In the genomic region with DNA sequence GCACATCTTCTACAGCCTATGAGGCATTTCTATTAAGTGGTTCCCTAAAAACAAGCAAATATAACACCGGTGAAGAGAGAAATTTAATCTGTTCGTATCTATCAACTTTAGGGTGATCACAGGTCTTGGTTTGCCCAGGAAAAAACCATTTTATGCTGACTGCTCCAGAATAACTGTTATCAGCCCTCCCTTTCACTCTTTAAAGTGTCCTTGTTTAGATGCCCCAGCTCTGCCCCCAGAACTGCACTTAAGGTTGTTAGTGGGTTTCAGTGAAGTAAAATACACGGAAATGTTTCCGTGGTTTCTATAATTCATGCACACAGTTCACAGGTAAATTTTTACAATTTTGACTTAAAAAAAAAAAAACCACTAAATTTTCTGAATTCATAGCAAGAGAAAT, we compare ENCODE assay signal across 23 cellular contexts.
A peak's percentile ranks its signal among the peaks of the same experiment; 100 is the strongest.
DNase-seq lines count a peak whose midpoint lies in the region; ATAC-seq and TF ChIP-seq lines count a peak whose summit lies in the region.
"Had no signal": no experiment of that assay in that cellular context is flagged by ENCODE, and none has a peak within 500 bp of the region (broad histone marks: within the 10 kb centered on the region; RNA-seq: fewer than 3 reads in every experiment).

No MANE protein-coding gene starts in this region.

- no peak for DNase-seq in activated T-cell treated with anti-CD3 and anti-CD28 coated beads, Interleukin-2, amount 50 U/mL, for 72 hours
- DNase-seq in activated T-cell treated with anti-CD3 and anti-CD28 coated beads, Interleukin-2, amount 50 U/mL, for 48 hours = no peak
- DNase-seq in DND-41 (peak; percentile 14), OCI-M1 (lab: John Stamatoyannopoulos, UW) (peak; percentile 87), erythroblast (lab: John Stamatoyannopoulos, UW) (peak; percentile 11 to 22), NCI-H82 (lab: John Stamatoyannopoulos, UW) (no peak), NCI-H774 (lab: John Stamatoyannopoulos, UW) (no peak)
- no peak for DNase-seq in activated CD4-positive, alpha-beta memory T cell treated with anti-CD3 and anti-CD28 coated beads for 36 hours
- DNase-seq: AML-193; CD4-positive, alpha-beta T cell; H7; Kasumi-1; MV-4-11; NCI-H1105; NCI-H146; NCI-H1930; NCI-H2107; NCI-H446; NCI-H524 treated with DMSO at 0.1 percent for 48 hours; SIG-M5 had no signal

- H3K4me2 ChIP-seq in DND-41 (ENCODE audit: insufficient read depth, low read length) = no peak overlapping the region
- H3K4me2 ChIP-seq: BLaER1 treated with 17β-estradiol and CSF1 and Interleukin-3, amounts not matched to agents 10 nM and 100 nM had no signal

- 0 out of 2 replicates have a peak, but pooled peaks cover 2% of the 10 kb centered on the region for H3K36me3 ChIP-seq in DND-41 (ENCODE audit: insufficient read depth, low read length)

- no peak overlapping the region for H3K4me3 Mint-ChIP-seq in activated T-cell treated with anti-CD3 and anti-CD28 coated beads, Interleukin-2, amount 50 U/mL, for 72 hours
- H3K4me3 Mint-ChIP-seq in activated CD4-positive, alpha-beta memory T cell treated with anti-CD3 and anti-CD28 coated beads for 36 hours = no peak overlapping the region
- H3K4me3 Mint-ChIP-seq: CD4-positive, alpha-beta T cell; IgD-negative memory B cell had no signal

- TF ChIP-seq POLR2A in erythroblast (IDR thresholded peaks at IDR 0.05; ENCODE audit: low read length) = no peak

- H3K27ac ChIP-seq in DND-41 (ENCODE audit: low read length) = peak overlapping the region; percentile 60
- H3K27ac ChIP-seq: BLaER1 treated with 17β-estradiol and CSF1 and Interleukin-3, amounts not matched to agents 10 nM and 100 nM; SK-N-MC had no signal

- peak overlapping the region; percentile 46 for H3K27ac Mint-ChIP-seq in activated T-cell treated with anti-CD3 and anti-CD28 coated beads, Interleukin-2, amount 50 U/mL, for 72 hours
- H3K27ac Mint-ChIP-seq in activated CD4-positive, alpha-beta memory T cell treated with anti-CD3 and anti-CD28 coated beads for 36 hours = no peak overlapping the region
- H3K27ac Mint-ChIP-seq: CD4-positive, alpha-beta T cell; IgD-negative memory B cell had no signal

- H3K4me1 ChIP-seq in DND-41 (ENCODE audit: insufficient read depth, low read length) = peaks cover 17% of the 10 kb centered on the region

- H4K20me1 ChIP-seq in DND-41 (ENCODE audit: insufficient read depth, low read length) = no peaks in the 10 kb centered on the region
- H4K20me1 ChIP-seq: BLaER1 treated with 17β-estradiol and CSF1 and Interleukin-3, amounts not matched to agents 10 nM and 100 nM had no signal

- H3K4me3 ChIP-seq in DND-41 (ENCODE audit: low read depth in 1 of 2, low read length in 2 of 2) = no peak overlapping the region
- H3K4me3 ChIP-seq: BLaER1 treated with 17β-estradiol and CSF1 and Interleukin-3, amounts not matched to agents 10 nM and 100 nM; SK-N-MC had no signal

- CTCF ChIA-PET in activated CD4-positive, alpha-beta memory T cell treated with anti-CD3 and anti-CD28 coated beads for 36 hours (lab: Charles Lee) = no interaction called here

- H3K9me3 ChIP-seq in DND-41 (ENCODE audit: insufficient read depth, low read length, severe bottlenecking) = no peaks in the 10 kb centered on the region

- H2AFZ ChIP-seq in DND-41 (ENCODE audit: low read depth, low read length) = no peak overlapping the region

- H3K27me3 Mint-ChIP-seq in activated T-cell treated with anti-CD3 and anti-CD28 coated beads, Interleukin-2, amount 50 U/mL, for 72 hours (ENCODE audit: low read depth) = no peaks in the 10 kb centered on the region
- no peaks in the 10 kb centered on the region for H3K27me3 Mint-ChIP-seq in activated CD4-positive, alpha-beta memory T cell treated with anti-CD3 and anti-CD28 coated beads for 36 hours
- H3K27me3 Mint-ChIP-seq: CD4-positive, alpha-beta T cell; IgD-negative memory B cell had no signal

- intact Hi-C loops in activated CD4-positive, alpha-beta memory T cell treated with anti-CD3 and anti-CD28 coated beads for 36 hours (cut with micrococcal nuclease) = no loop called here

- peaks cover 10% of the 10 kb centered on the region for H3K79me2 ChIP-seq in DND-41 (ENCODE audit: insufficient read depth, low read length)

- H3K27me3 ChIP-seq in DND-41 (ENCODE audit: insufficient read depth, low read length, poor library complexity) = no peaks in the 10 kb centered on the region
- H3K27me3 ChIP-seq: BLaER1 treated with 17β-estradiol and CSF1 and Interleukin-3, amounts not matched to agents 10 nM and 100 nM had no signal

- POLR2A ChIA-PET in activated CD4-positive, alpha-beta memory T cell treated with anti-CD3 and anti-CD28 coated beads for 36 hours (lab: Charles Lee) = no interaction called here

- peaks cover 12% of the 10 kb centered on the region for H3K4me1 Mint-ChIP-seq in activated T-cell treated with anti-CD3 and anti-CD28 coated beads, Interleukin-2, amount 50 U/mL, for 72 hours (ENCODE audit: low read depth)
- H3K4me1 Mint-ChIP-seq in activated CD4-positive, alpha-beta memory T cell treated with anti-CD3 and anti-CD28 coated beads for 36 hours (ENCODE audit: low read depth) = peaks cover 8% of the 10 kb centered on the region

- ATAC-seq in activated T-cell treated with anti-CD3 and anti-CD28 coated beads, Interleukin-2, amount 50 U/mL, for 72 hours (replicated peaks in 1 of 2) = no peak
- peak; percentile 64; the same call in 2 of the 3 replicates for ATAC-seq in DND-41 (ENCODE audit: insufficient read depth, low read depth)

- H3K36me3 Mint-ChIP-seq in activated T-cell treated with anti-CD3 and anti-CD28 coated beads, Interleukin-2, amount 50 U/mL, for 72 hours (ENCODE audit: insufficient read depth in 2 of 2) = peaks cover 2 to 10% of the 10 kb centered on the region in 2 donors
- H3K36me3 Mint-ChIP-seq in activated CD4-positive, alpha-beta memory T cell treated with anti-CD3 and anti-CD28 coated beads for 36 hours = peaks cover 11% of the 10 kb centered on the region

- no peak overlapping the region for H3K9ac ChIP-seq in DND-41 (ENCODE audit: low read depth, low read length)
- H3K9ac ChIP-seq: BLaER1 treated with 17β-estradiol and CSF1 and Interleukin-3, amounts not matched to agents 10 nM and 100 nM had no signal

- no peak for TF ChIP-seq CTCF in DND-41 (IDR thresholded peaks at IDR 0.05; ENCODE audit: borderline replicate concordance, extremely low read depth, low read length, poor library complexity, severe bottlenecking)

- H3K9me3 Mint-ChIP-seq in activated T-cell treated with anti-CD3 and anti-CD28 coated beads, Interleukin-2, amount 50 U/mL, for 72 hours = no peaks in the 10 kb centered on the region
- peaks cover under 1% of the 10 kb centered on the region for H3K9me3 Mint-ChIP-seq in activated CD4-positive, alpha-beta memory T cell treated with anti-CD3 and anti-CD28 coated beads for 36 hours
- H3K9me3 Mint-ChIP-seq: CD4-positive, alpha-beta T cell had no signal

Comparison
In these comparisons a context has a peak if more than half of its experiments do, and no peak if none do; other contexts are left out.
1. DNase-seq: peak in DND-41 (single experiment), OCI-M1 (single experiment) and erythroblast (2 of 2); none in activated T-cell treated with anti-CD3 and anti-CD28 coated beads, Interleukin-2, amount 50 U/mL, for 72 hours (0 of 2), activated T-cell treated with anti-CD3 and anti-CD28 coated beads, Interleukin-2, amount 50 U/mL, for 48 hours (0 of 2), NCI-H82 (single experiment), activated CD4-positive, alpha-beta memory T cell treated with anti-CD3 and anti-CD28 coated beads for 36 hours (single experiment) and NCI-H774 (single experiment).